20 cellular contexts compared by ENCODE assay signal in the genomic region with DNA sequence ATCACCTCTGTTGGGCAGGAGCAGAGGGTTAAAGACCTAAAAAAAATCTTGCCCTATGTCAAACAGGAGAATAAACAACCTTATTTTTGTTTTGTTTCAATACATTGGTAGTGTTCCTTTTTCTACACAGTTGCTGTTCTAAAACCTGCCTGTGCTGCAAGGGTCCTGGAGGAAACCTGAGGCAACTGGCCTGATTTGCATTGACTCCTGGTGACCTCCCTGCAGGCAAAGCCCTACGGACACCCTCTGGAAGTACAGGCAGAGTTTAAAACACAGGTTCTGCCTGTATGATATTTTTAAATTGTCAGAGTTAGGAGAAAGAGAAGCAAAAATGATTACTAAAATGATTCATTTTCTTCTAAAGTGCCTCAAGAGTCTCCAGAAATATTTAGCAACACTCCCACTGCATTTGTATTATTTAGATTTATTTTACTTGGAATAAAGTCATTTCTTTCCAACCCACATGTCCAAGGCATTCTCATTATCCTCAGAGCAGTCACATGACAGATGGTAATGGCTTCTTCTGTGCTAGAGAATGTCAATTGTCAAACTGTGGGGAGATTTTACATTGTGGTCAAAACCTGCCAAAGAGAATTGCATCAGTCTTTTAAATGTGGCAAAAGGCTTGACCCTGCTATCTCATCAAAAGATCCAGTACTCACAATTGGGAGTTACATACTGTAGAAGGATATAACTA.
A peak's percentile ranks its signal among the peaks of the same experiment; 100 is the strongest.
DNase-seq lines count a peak whose midpoint lies in the region; ATAC-seq and TF ChIP-seq lines count a peak whose summit lies in the region.
"Had no signal": no experiment of that assay in that cellular context is flagged by ENCODE, and none has a peak within 500 bp of the region (broad histone marks: within the 10 kb centered on the region; RNA-seq: fewer than 3 reads in every experiment).

No MANE protein-coding gene starts in this region.

- TF ChIP-seq CTCF in tibial artery (IDR thresholded peaks at IDR 0.05) (no peak), GM13977 (IDR thresholded peaks at IDR 0.05; ENCODE audit: extremely low read depth, insufficient read depth, missing control alignments) (no peak)

- H3K27ac ChIP-seq in tibial artery: no peak overlapping the region
- H3K27ac ChIP-seq: Peyer's patch, right lobe of liver, uterus had no signal

- H3K9me3 ChIP-seq in adipocyte (ENCODE audit: control insufficient read depth, low read length): no peaks in the 10 kb centered on the region
- no peaks in the 10 kb centered on the region for H3K9me3 ChIP-seq in tibial artery
- H3K9me3 ChIP-seq: Peyer's patch, right lobe of liver, uterus had no signal

- peaks cover 14% of the 10 kb centered on the region for H3K4me1 ChIP-seq in adipocyte (ENCODE audit: control insufficient read depth, insufficient read depth, low read length)
- peaks cover 0 to 32% (median 4%) of the 10 kb centered on the region in 4 donors for H3K4me1 ChIP-seq in tibial artery
- H3K4me1 ChIP-seq: Peyer's patch, right lobe of liver, uterus had no signal

- H3K4me3 ChIP-seq in adipocyte (ENCODE audit: low read length) (no peak overlapping the region), tibial artery (no peak overlapping the region)
- H3K4me3 ChIP-seq: Peyer's patch, right lobe of liver, uterus had no signal

- ATAC-seq in GM18502 (IDR thresholded peaks at IDR 0.05; ENCODE audit: poor library complexity, unreplicated experiment) (peak; percentile 50), HG02588 (IDR thresholded peaks at IDR 0.05; ENCODE audit: unreplicated experiment) (peak; percentile 44), GM21717 (IDR thresholded peaks at IDR 0.05; ENCODE audit: unreplicated experiment) (no peak)
- ATAC-seq: left cardiac atrium; naive thymus-derived CD8-positive, alpha-beta T cell; right lobe of liver had no signal

- H3K36me3 ChIP-seq in adipocyte (ENCODE audit: control insufficient read depth, insufficient read depth, low read length, severe bottlenecking) (no peaks in the 10 kb centered on the region), tibial artery (no peaks in the 10 kb centered on the region)
- H3K36me3 ChIP-seq: Peyer's patch, right lobe of liver, uterus had no signal

- intact Hi-C loops in tibial artery (cut with DNase I; ENCODE audit: low total_unique reads): no loop called here

- peak; percentile 42 for DNase-seq in adipocyte (ENCODE audit: low read depth)
- DNase-seq in islet precursor cell: peak; percentile 60
- no peak for DNase-seq in tibial artery
- DNase-seq in putamen (ENCODE audit: low spot score): no peak
- DNase-seq in GM13977 (ENCODE audit: low spot score): no peak
- DNase-seq: activated CD4-positive, alpha-beta T cell treated with anti-CD3 and anti-CD28 coated beads for 4 hours; activated T-cell treated with anti-CD3 and anti-CD28 coated beads, Interleukin-2, amount 50 U/mL, for 24 hours; effector memory CD4-positive, alpha-beta T cell; left cardiac atrium; naive thymus-derived CD8-positive, alpha-beta T cell; NCI-H1417; NCI-H510A; Peyer's patch; right lobe of liver; stimulated activated CD4-positive, alpha-beta T cell treated with anti-CD3 and anti-CD28 coated beads, Interleukin-4, amount 100 ng/mL, for 1 hour; T-helper 1 cell; uterus had no signal

- in situ Hi-C loops in GM13977 (cut with MboI; ENCODE audit: low pct_unique_long_range_greater_than_20kb, low sequenced_read_pairs, unreplicated experiment): no loop called here

- no peak overlapping the region for H3K9ac ChIP-seq in adipocyte (ENCODE audit: low read length)

- no peaks in the 10 kb centered on the region for H3K27me3 ChIP-seq in adipocyte (replicated peaks; ENCODE audit: control insufficient read depth, insufficient read depth, low read length)
- no peaks in the 10 kb centered on the region for H3K27me3 ChIP-seq in tibial artery
- H3K27me3 ChIP-seq: Peyer's patch, right lobe of liver, uterus had no signal

Comparison
In these comparisons a context has a peak if more than half of its experiments do, and no peak if none do; other contexts are left out.
1. DNase-seq: peak in adipocyte (single experiment) and islet precursor cell (single experiment); none in tibial artery (0 of 2), putamen (single experiment) and GM13977 (single experiment).